In genomic region chr17:16002708-16003265, GRCh38 we compare ENCODE assay signal across 21 cellular contexts.
"Had no signal": no experiment of that assay in that cellular context is flagged by ENCODE, and none has a peak within 500 bp of the region (broad histone marks: within the 10 kb centered on the region; RNA-seq: fewer than 3 reads in every experiment).

No MANE protein-coding gene starts in this region.

- H3K27ac Mint-ChIP-seq: activated CD4-positive, alpha-beta memory T cell treated with anti-CD3 and anti-CD28 coated beads, Interleukin-2, amount 10 ng/mL, durations not matched to agents 7 days and 5 days; activated naive CD8-positive, alpha-beta T cell treated with anti-CD3 and anti-CD28 coated beads, Interleukin-2, amount 10 ng/mL, durations not matched to agents 7 days and 5 days; neural progenitor cell had no signal

- DNase-seq: activated CD4-positive, alpha-beta memory T cell treated with anti-CD3 and anti-CD28 coated beads, Interleukin-2, amount 10 ng/mL, durations not matched to agents 7 days and 5 days; activated CD4-positive, alpha-beta T cell treated with anti-CD3 and anti-CD28 coated beads, Interleukin-2, amount 10 ng/mL, durations not matched to agents 24 days and 14 days; activated naive CD8-positive, alpha-beta T cell treated with anti-CD3 and anti-CD28 coated beads, Interleukin-2, amount 10 ng/mL, durations not matched to agents 7 days and 5 days; amygdala; cerebellar nuclear complex; foreskin keratinocyte; naive thymus-derived CD4-positive, alpha-beta T cell; posterior cingulate gyrus; sigmoid colon; stimulated activated CD4-positive, alpha-beta T cell treated with anti-CD3 and anti-CD28 coated beads, Interleukin-2, amount 100 ng/mL, for 48 hours; stimulated activated naive CD4-positive, alpha-beta T cell; SW 1271; T-helper 2 cell; testis; trophoblast cell had no signal

- H3K9me3 ChIP-seq: sigmoid colon, testis, vagina had no signal

- ATAC-seq: activated CD4-positive, CD25-positive, alpha-beta regulatory T cell treated with anti-CD3 and anti-CD28 coated beads, Interleukin-2, amount 50 U/mL, for 24 hours; activated T-helper 17 cell treated with anti-CD3 and anti-CD28 coated beads, Interleukin-2, amount 50 U/mL, for 72 hours; foreskin keratinocyte; naive thymus-derived CD4-positive, alpha-beta T cell had no signal

- H3K27me3 ChIP-seq: foreskin keratinocyte, neural progenitor cell, sigmoid colon, testis, vagina had no signal

- H3K9me3 Mint-ChIP-seq: activated CD4-positive, alpha-beta memory T cell treated with anti-CD3 and anti-CD28 coated beads, Interleukin-2, amount 10 ng/mL, durations not matched to agents 7 days and 5 days; activated CD4-positive, alpha-beta T cell treated with anti-CD3 and anti-CD28 coated beads, Interleukin-2, amount 10 ng/mL, durations not matched to agents 24 days and 14 days; activated naive CD8-positive, alpha-beta T cell treated with anti-CD3 and anti-CD28 coated beads, Interleukin-2, amount 10 ng/mL, durations not matched to agents 7 days and 5 days; activated T-helper 17 cell treated with anti-CD3 and anti-CD28 coated beads, Interleukin-2, amount 50 U/mL, for 72 hours had no signal

- H3K27me3 Mint-ChIP-seq: activated CD4-positive, alpha-beta memory T cell treated with anti-CD3 and anti-CD28 coated beads, Interleukin-2, amount 10 ng/mL, durations not matched to agents 7 days and 5 days; activated CD4-positive, alpha-beta T cell treated with anti-CD3 and anti-CD28 coated beads, Interleukin-2, amount 10 ng/mL, durations not matched to agents 24 days and 14 days; activated naive CD8-positive, alpha-beta T cell treated with anti-CD3 and anti-CD28 coated beads, Interleukin-2, amount 10 ng/mL, durations not matched to agents 7 days and 5 days; activated T-helper 17 cell treated with anti-CD3 and anti-CD28 coated beads, Interleukin-2, amount 50 U/mL, for 72 hours; naive thymus-derived CD4-positive, alpha-beta T cell had no signal

- H3K27ac ChIP-seq: foreskin keratinocyte, neural progenitor cell, testis, vagina, VCaP had no signal

- H3K4me3 ChIP-seq: lung, neural progenitor cell, sigmoid colon, testis, vagina had no signal
